Comparison of ENCODE assay signal across 15 cellular contexts in the genomic region with DNA sequence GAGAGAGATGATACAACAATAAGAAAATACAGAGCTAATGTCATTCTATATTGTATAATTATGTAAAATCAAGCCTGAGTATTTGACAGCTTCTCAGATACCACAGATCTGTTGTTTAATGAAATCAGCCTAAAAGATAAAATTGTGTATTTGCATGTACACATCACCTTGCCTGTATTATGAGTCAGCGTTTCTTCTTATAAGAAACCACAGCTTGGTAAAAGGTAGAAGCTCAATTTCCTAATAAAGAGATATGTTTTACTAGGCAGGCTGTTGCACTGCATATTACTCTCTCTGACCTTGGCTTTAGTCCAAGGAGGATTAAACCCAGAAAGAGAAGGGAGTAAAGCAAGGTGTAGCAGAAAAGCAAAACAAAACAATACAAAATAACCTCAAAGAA.
"Had no signal": no experiment of that assay in that cellular context is flagged by ENCODE, and none has a peak within 500 bp of the region (broad histone marks: within the 10 kb centered on the region; RNA-seq: fewer than 3 reads in every experiment).

No MANE protein-coding gene starts in this region.

- H3K9me3 Mint-ChIP-seq: activated naive CD8-positive, alpha-beta T cell treated with anti-CD3 and anti-CD28 coated beads for 36 hours; stimulated activated naive B cell treated with anti-CD40 and anti-IgM and Interleukin-4, amounts not matched to agents 10 μg/mL and 1 μg/mL and 100 μg/mL, for 72 hours had no signal

- H3K27me3 ChIP-seq: pancreas, sigmoid colon, spleen, upper lobe of left lung had no signal

- H3K27ac ChIP-seq: lower lobe of right lung, pancreas, sigmoid colon, spleen, thoracic aorta, upper lobe of left lung had no signal

- H3K36me3 ChIP-seq: lower lobe of right lung, pancreas, sigmoid colon, spleen, thoracic aorta, upper lobe of left lung had no signal

- H3K4me1 ChIP-seq: lower lobe of right lung, sigmoid colon, spleen, upper lobe of left lung had no signal

- H3K27ac Mint-ChIP-seq: activated naive CD8-positive, alpha-beta T cell treated with anti-CD3 and anti-CD28 coated beads for 36 hours; activated T-helper 1 cell treated with anti-CD3 and anti-CD28 coated beads, Interleukin-12 subunit alpha, Interleukin-12 subunit beta, Interleukin-2, Interleukin-4 antibody, amounts not matched to agents 30 ng/mL and 10 ng/mL and 1 ng/mL, durations not matched to agents 14 hours and 24 hours and 36 hours; naive thymus-derived CD8-positive, alpha-beta T cell; stimulated activated naive B cell treated with anti-CD40 and anti-IgM and Interleukin-4, amounts not matched to agents 10 μg/mL and 1 μg/mL and 100 μg/mL, for 72 hours had no signal

- H3K27me3 Mint-ChIP-seq: activated naive CD8-positive, alpha-beta T cell treated with anti-CD3 and anti-CD28 coated beads for 36 hours; stimulated activated naive B cell treated with anti-CD40 and anti-IgM and Interleukin-4, amounts not matched to agents 10 μg/mL and 1 μg/mL and 100 μg/mL, for 72 hours had no signal

- H3K4me3 Mint-ChIP-seq: activated naive CD8-positive, alpha-beta T cell treated with anti-CD3 and anti-CD28 coated beads for 36 hours; activated T-helper 1 cell treated with anti-CD3 and anti-CD28 coated beads, Interleukin-12 subunit alpha, Interleukin-12 subunit beta, Interleukin-2, Interleukin-4 antibody, amounts not matched to agents 30 ng/mL and 10 ng/mL and 1 ng/mL, durations not matched to agents 14 hours and 24 hours and 36 hours; naive thymus-derived CD8-positive, alpha-beta T cell; stimulated activated naive B cell treated with anti-CD40 and anti-IgM and Interleukin-4, amounts not matched to agents 10 μg/mL and 1 μg/mL and 100 μg/mL, for 72 hours had no signal

- H3K9me3 ChIP-seq: lower lobe of right lung, pancreas, sigmoid colon, spleen, thoracic aorta, upper lobe of left lung had no signal

- H3K4me3 ChIP-seq: lower lobe of right lung, pancreas, sigmoid colon, spleen, thoracic aorta, upper lobe of left lung had no signal

- ATAC-seq: lower lobe of right lung; naive thymus-derived CD8-positive, alpha-beta T cell; pancreas; stimulated activated naive B cell treated with anti-CD40 and anti-IgM and Interleukin-4, amounts not matched to agents 10 μg/mL and 1 μg/mL and 100 μg/mL, for 72 hours had no signal

- DNase-seq: activated CD4-positive, alpha-beta T cell treated with anti-CD3 and anti-CD28 coated beads, Interleukin-2, amount 50 U/mL, for 4 hours; activated naive CD8-positive, alpha-beta T cell treated with anti-CD3 and anti-CD28 coated beads for 36 hours; activated T-cell treated with anti-CD3 and anti-CD28 coated beads for 4 hours; amniotic stem cell; left cardiac atrium; lower lobe of right lung; naive thymus-derived CD8-positive, alpha-beta T cell; pancreas; sigmoid colon; spleen; stimulated activated naive B cell treated with anti-CD40 and anti-IgM and Interleukin-4, amounts not matched to agents 10 μg/mL and 1 μg/mL and 100 μg/mL, for 72 hours; upper lobe of left lung had no signal

- FAIRE-seq: pancreas, TTC549 had no signal

- H3K36me3 Mint-ChIP-seq: activated naive CD8-positive, alpha-beta T cell treated with anti-CD3 and anti-CD28 coated beads for 36 hours; naive thymus-derived CD8-positive, alpha-beta T cell; stimulated activated naive B cell treated with anti-CD40 and anti-IgM and Interleukin-4, amounts not matched to agents 10 μg/mL and 1 μg/mL and 100 μg/mL, for 72 hours had no signal

- H3K4me1 Mint-ChIP-seq: activated naive CD8-positive, alpha-beta T cell treated with anti-CD3 and anti-CD28 coated beads for 36 hours; naive thymus-derived CD8-positive, alpha-beta T cell; stimulated activated naive B cell treated with anti-CD40 and anti-IgM and Interleukin-4, amounts not matched to agents 10 μg/mL and 1 μg/mL and 100 μg/mL, for 72 hours had no signal
